ENCODE assay signal across 9 cellular contexts in the genomic region with DNA sequence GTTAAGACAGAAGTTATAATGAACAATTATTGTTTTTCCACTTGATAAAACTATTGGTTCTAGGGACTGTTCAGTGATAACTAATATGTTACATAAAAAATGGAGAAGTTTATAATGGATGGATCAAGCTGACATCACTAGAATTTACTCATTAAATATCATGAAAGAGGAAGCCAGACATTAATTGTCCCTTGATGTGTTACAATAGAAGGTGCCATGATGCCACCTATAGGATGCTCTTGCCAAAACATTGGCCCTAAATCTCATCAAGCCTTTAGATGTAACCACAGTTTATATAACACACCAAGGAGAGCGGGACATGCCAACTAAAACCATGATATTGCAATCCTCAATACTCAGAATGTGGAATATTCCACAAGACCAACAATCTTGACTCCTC.
DNase-seq lines count a peak whose midpoint lies in the region; FAIRE-seq and TF ChIP-seq lines count a peak whose summit lies in the region.
"Had no signal": no experiment of that assay in that cellular context is flagged by ENCODE, and none has a peak within 500 bp of the region (broad histone marks: within the 10 kb centered on the region; RNA-seq: fewer than 3 reads in every experiment).

No MANE protein-coding gene starts in this region.

- WGBS in H9 (ENCODE audit: extremely low coverage, insufficient read length, low lambda C conversion rate), result no CpG with 5 or more reads among the region's 1 CpG

- no peak overlapping the region for H4K91ac ChIP-seq in H9 (ENCODE audit: insufficient read length, low read depth, low read length)

- POLR2A ChIA-PET in AG04450 (lab: Yijun Ruan, JAX) (no interaction called here), OCI-LY7 (lab: Charles Lee) (interaction anchor here (0.6 kb wide), 1 partner anchor 102 kb away, joined by 3 read pairs; no protein-coding TSS in a partner anchor)

- H2AFZ ChIP-seq in H9 (ENCODE audit: low read length), result no peak overlapping the region
- H2AFZ ChIP-seq in OCI-LY7 (ENCODE audit: low read length), result no peak overlapping the region
- H2AFZ ChIP-seq in fibroblast of lung (ENCODE audit: low read length), result no peak overlapping the region

- H3K79me1 ChIP-seq in H9 (ENCODE audit: insufficient read depth, low read depth, low read length, poor library complexity, severe bottlenecking), result no peaks in the 10 kb centered on the region

- H2BK5ac ChIP-seq in H9 (ENCODE audit: insufficient read length, low read length), result no peak overlapping the region

- H3K4ac ChIP-seq in H9 (ENCODE audit: low read depth, low read length), result no peak overlapping the region

- H3K9ac ChIP-seq in H9 (ENCODE audit: extremely low read depth, insufficient read length, low read length), result no peak overlapping the region
- no peak overlapping the region for H3K9ac ChIP-seq in fibroblast of lung (ENCODE audit: insufficient read depth, low read length)

- no peak overlapping the region for H3K4me2 ChIP-seq in H9 (ENCODE audit: insufficient read depth, insufficient read length, low read length)
- H3K4me2 ChIP-seq in OCI-LY7 (ENCODE audit: low read length), result no peak overlapping the region
- no peak overlapping the region for H3K4me2 ChIP-seq in fibroblast of lung (ENCODE audit: extremely low read depth, insufficient read depth, low read length)

- H3K27me3 ChIP-seq in AG04450 (ENCODE audit: control insufficient read depth, insufficient read depth, low read length), result no peaks in the 10 kb centered on the region
- H3K27me3 ChIP-seq in H9 (ENCODE audit: insufficient read depth, low read length), result no peaks in the 10 kb centered on the region
- H3K27me3 ChIP-seq in fibroblast of lung (ENCODE audit: control insufficient read depth, insufficient read depth, low read length), result no peaks in the 10 kb centered on the region

- H3T11ph ChIP-seq in H9 (ENCODE audit: low read length), result no peak overlapping the region

- no peak overlapping the region for H3K4me3 Mint-ChIP-seq in H9

- H3K27me3 Mint-ChIP-seq in H9 (ENCODE audit: low read depth), result no peaks in the 10 kb centered on the region

- H2BK15ac ChIP-seq in H9 (ENCODE audit: low read depth, low read length), result no peak overlapping the region

- H3K4me1 Mint-ChIP-seq in H9, result no peaks in the 10 kb centered on the region

- FAIRE-seq in urothelium cell line (lab: Jason Lieb, UNC), result no peak

- H3K79me2 ChIP-seq in H9 (ENCODE audit: insufficient read depth, low read length), result no peaks in the 10 kb centered on the region
- H3K79me2 ChIP-seq in OCI-LY7 (ENCODE audit: insufficient read depth, low read depth, low read length), result no peaks in the 10 kb centered on the region
- H3K79me2 ChIP-seq in fibroblast of lung (ENCODE audit: control insufficient read depth, insufficient read depth, low read length), result no peaks in the 10 kb centered on the region

- H3K9me3 Mint-ChIP-seq in H9, result no peaks in the 10 kb centered on the region

- no peaks in the 10 kb centered on the region for H3K23me2 ChIP-seq in H9 (ENCODE audit: insufficient read length, low read depth, low read length, poor library complexity, severe bottlenecking)

- CTCF ChIA-PET in AG04450 (lab: Charles Lee) (interaction anchor here (1.0 to 1.8 kb wide), 3 partner anchors 12 to 186 kb away, joined by 3 to 4 read pairs (median 4); no protein-coding TSS in a partner anchor), OCI-LY7 (lab: Charles Lee; ENCODE audit: unreplicated experiment) (no interaction called here)

- no peak overlapping the region for H3K27ac ChIP-seq in AG04450 (ENCODE audit: low read depth, low read length)
- no peak overlapping the region for H3K27ac ChIP-seq in H9 (ENCODE audit: insufficient read length, low read depth, low read length)
- no peak overlapping the region for H3K27ac ChIP-seq in OCI-LY7 (ENCODE audit: low read depth, low read length, poor library complexity, severe bottlenecking)
- no peak overlapping the region for H3K27ac ChIP-seq in fibroblast of lung (ENCODE audit: insufficient read depth, low read length)

- H4K8ac ChIP-seq in H9 (replicated peaks; ENCODE audit: insufficient read length, low read depth, low read length), result no peak overlapping the region

- no peak overlapping the region for H3K14ac ChIP-seq in H9 (ENCODE audit: insufficient read depth, low read length)

- peak; percentile 42; the same call in 1 of the 2 replicates for TF ChIP-seq CTCF in AG04450 (IDR thresholded peaks at IDR 0.05; ENCODE audit: low read depth, low read length)
- TF ChIP-seq CTCF in H9 (conservative IDR thresholded peaks at IDR 0.05), result peak; percentile 65
- peak; percentile 87 for TF ChIP-seq CTCF in OCI-LY7 (conservative IDR thresholded peaks at IDR 0.05; ENCODE audit: low read length)
- TF ChIP-seq CTCF in fibroblast of lung (conservative IDR thresholded peaks at IDR 0.05 in 1 of 2, IDR thresholded peaks at IDR 0.05 in 1 of 2; ENCODE audit: low read depth in 1 of 2, low read length in 2 of 2), result peak in 1 of 2 donors; percentile 52

- H3K56ac ChIP-seq in H9 (ENCODE audit: insufficient read length, low read depth, low read length), result no peak overlapping the region

- no peak overlapping the region for H3K18ac ChIP-seq in H9 (ENCODE audit: insufficient read length, low read depth, low read length)

- no peak overlapping the region for H3K23ac ChIP-seq in H9 (ENCODE audit: insufficient read length, low read depth, low read length)

- no peaks in the 10 kb centered on the region for H4K20me1 ChIP-seq in H9 (ENCODE audit: control insufficient read depth, insufficient read depth, insufficient read length)
- no peaks in the 10 kb centered on the region for H4K20me1 ChIP-seq in OCI-LY7 (ENCODE audit: insufficient read depth, low read length)
- H4K20me1 ChIP-seq in fibroblast of lung (ENCODE audit: control insufficient read depth, extremely low read depth, insufficient read depth, low read length), result no peaks in the 10 kb centered on the region

- no TSS peak for BruUV-seq in OCI-LY7 (replicated peaks; lab: Mats Ljungman, UMichigan)

- H3K9me3 ChIP-seq in AG04450 (ENCODE audit: control insufficient read depth, insufficient read depth, low read length) (no peaks in the 10 kb centered on the region), H9 (ENCODE audit: control insufficient read depth, low read depth, low read length) (no peaks in the 10 kb centered on the region), OCI-LY7 (ENCODE audit: low read length) (no peaks in the 10 kb centered on the region), fibroblast of lung (ENCODE audit: control insufficient read depth, insufficient read depth, low read depth, low read length) (no peaks in the 10 kb centered on the region)

- no peak overlapping the region for H2BK20ac ChIP-seq in H9 (ENCODE audit: low read depth, low read length, poor library complexity, severe bottlenecking)

- H3K4me1 ChIP-seq in H9 (ENCODE audit: insufficient read depth, low read length) (no peaks in the 10 kb centered on the region), OCI-LY7 (ENCODE audit: insufficient read depth, low read length, poor library complexity, severe bottlenecking) (no peaks in the 10 kb centered on the region), fibroblast of lung (ENCODE audit: control insufficient read depth, extremely low read depth, insufficient read depth, low read length) (no peaks in the 10 kb centered on the region)

- H3K9me2 ChIP-seq in OCI-LY7 (ENCODE audit: insufficient read depth, low read length), result no peaks in the 10 kb centered on the region

- H4K5ac ChIP-seq in H9 (ENCODE audit: insufficient read length, low read depth, low read length), result no peak overlapping the region

- H2AK5ac ChIP-seq in H9 (ENCODE audit: insufficient read length, low read length), result no peak overlapping the region

- no peak overlapping the region for H3K4me3 ChIP-seq in AG04450 (ENCODE audit: low read depth, low read length)
- H3K4me3 ChIP-seq in OCI-LY7 (ENCODE audit: low read depth, low read length, poor library complexity, severe bottlenecking), result no peak overlapping the region
- H3K4me3 ChIP-seq in fibroblast of lung (replicated peaks in 1 of 4; ENCODE audit: control extremely low read depth in 1 of 4, insufficient read depth in 1 of 4, low read depth in 3 of 4, low read length in 4 of 4), result no peak overlapping the region

- no peak overlapping the region for H2BK12ac ChIP-seq in H9 (ENCODE audit: insufficient read length, low read depth, low read length)

- no peaks in the 10 kb centered on the region for H3K36me3 ChIP-seq in OCI-LY7 (ENCODE audit: insufficient read depth, low read length)
- no peaks in the 10 kb centered on the region for H3K36me3 ChIP-seq in fibroblast of lung (ENCODE audit: control insufficient read depth, insufficient read depth, low read length)

- intact Hi-C loops in OCI-LY7 (cut with micrococcal nuclease; ENCODE audit: unreplicated experiment), result loop anchor here (1.0 to 10.0 kb wide), 3 partner anchors 126 to 378 kb away; no protein-coding TSS in a partner anchor

- H3K36me3 Mint-ChIP-seq in H9 (ENCODE audit: insufficient read depth in 1 of 3, low read depth in 3 of 3), result no peaks in the 10 kb centered on the region

- H3K27ac Mint-ChIP-seq in H9, result no peak overlapping the region

- no peak overlapping the region for H2BK120ac ChIP-seq in H9 (ENCODE audit: low read depth, low read length, poor library complexity, severe bottlenecking)

- DNase-seq in AG04450 (ENCODE audit: low read depth, low spot score), result no peak
- no peak for DNase-seq in H9
- peak; percentile 69 for DNase-seq in OCI-LY7 (ENCODE audit: low spot score)
- peak; percentile 6 to 46 for DNase-seq in fibroblast of lung (ENCODE audit: low read depth in 2 of 2)
- no peak for DNase-seq in urothelium cell line (ENCODE audit: low spot score)
- DNase-seq in NCI-H510A treated with DMSO at 0.1 percent for 48 hours (lab: John Stamatoyannopoulos, UW), result no peak
- no peak for DNase-seq in nucleus accumbens (lab: John Stamatoyannopoulos, UW)
- no peak for DNase-seq in NCI-H446 treated with DMSO at 0.1 percent for 48 hours (lab: John Stamatoyannopoulos, UW)
- DNase-seq: DMS79 had no signal

Comparison
In these comparisons a context has a peak if more than half of its experiments do, and no peak if none do; other contexts are left out.
1. DNase-seq: peak in OCI-LY7 (single experiment) and fibroblast of lung (2 of 2); none in AG04450 (single experiment), H9 (single experiment), urothelium cell line (single experiment), NCI-H510A treated with DMSO at 0.1 percent for 48 hours (single experiment), nucleus accumbens (0 of 56) and NCI-H446 treated with DMSO at 0.1 percent for 48 hours (single experiment).